Comparison of ENCODE assay signal across 8 cellular contexts in genomic region chrX:107654778-107655761, GRCh38. TPM values are rescaled to one million over a fixed set of nuclear protein-coding genes. Genes with fewer than 3 reads are reported as not detected.
DNase-seq lines count a peak whose midpoint lies in the region; ATAC-seq and TF ChIP-seq lines count a peak whose summit lies in the region.

No MANE protein-coding gene starts in this region.

- no peak overlapping the region for H3K4me3 Mint-ChIP-seq in neural crest cell

- peak overlapping the region in 1 of 4 donors; percentile 16 for H3K4me3 ChIP-seq in esophagus muscularis mucosa

- intact Hi-C loops in esophagus muscularis mucosa (cut with DNase I) = loop anchor here (5.0 kb wide), 1 partner anchor 237 kb away; no protein-coding TSS in a partner anchor

- TF ChIP-seq CTCF in GM12874 (IDR thresholded peaks at IDR 0.05; ENCODE audit: insufficient read depth, low read depth, low read length) (peak; percentile 85), esophagus muscularis mucosa (IDR thresholded peaks at IDR 0.05) (peak; percentile 54 to 73 (median 64)), neural crest cell (conservative IDR thresholded peaks at IDR 0.05) (peak; percentile 75)

- H3K27me3 ChIP-seq in esophagus muscularis mucosa = no peaks in the 10 kb centered on the region

- no peak for TF ChIP-seq POLR2A in esophagus muscularis mucosa (IDR thresholded peaks at IDR 0.05; ENCODE audit: low read depth)

- H3K27me3 Mint-ChIP-seq in neural crest cell (ENCODE audit: low read depth) = no peaks in the 10 kb centered on the region

- ATAC-seq in HG02678 (IDR thresholded peaks at IDR 0.05; ENCODE audit: unreplicated experiment) (peak; percentile 88), GM19467 (IDR thresholded peaks at IDR 0.05; ENCODE audit: unreplicated experiment) (no peak)

- H3K36me3 Mint-ChIP-seq in neural crest cell (ENCODE audit: low read depth) = peaks cover 2% of the 10 kb centered on the region

- no peaks in the 10 kb centered on the region for H3K9me3 ChIP-seq in esophagus muscularis mucosa

- H3K27ac Mint-ChIP-seq in neural crest cell (ENCODE audit: unreplicated experiment) = no peak overlapping the region

- TF ChIP-seq EP300 in esophagus muscularis mucosa (IDR thresholded peaks at IDR 0.05) = no peak

- no peaks in the 10 kb centered on the region for H3K4me1 Mint-ChIP-seq in neural crest cell

- DNase-seq in NCI-H748 treated with DMSO at 0.1 percent for 48 hours (lab: John Stamatoyannopoulos, UW) = peak; percentile 3
- DNase-seq in activated T-cell treated with anti-CD3 and anti-CD28 coated beads for 48 hours (ENCODE audit: low read depth) = peak; percentile 39
- peak; percentile 92 for DNase-seq in esophagus muscularis mucosa (ENCODE audit: extremely low spot score)
- DNase-seq in neural crest cell (ENCODE audit: low read depth, low spot score) = peak; percentile 57
- DNase-seq in ureter (ENCODE audit: low spot score) = peak; percentile 59

- 34% methylated on average over 24 of the region's 24 CpGs for WGBS in esophagus muscularis mucosa

- peaks cover 0 to 2% (median under 1%) of the 10 kb centered on the region in 4 donors for H3K36me3 ChIP-seq in esophagus muscularis mucosa

- no peaks in the 10 kb centered on the region for H3K9me3 Mint-ChIP-seq in neural crest cell

- peaks cover 0 to 23% (median 15%) of the 10 kb centered on the region in 4 donors for H3K4me1 ChIP-seq in esophagus muscularis mucosa

- peak overlapping the region in 3 of 4 donors; percentile 10 to 52 (median 28) for H3K27ac ChIP-seq in esophagus muscularis mucosa (replicated peaks in 1 of 4)

RNA-seq across cellular contexts. Expression of gene PRPS1, which starts 26.8 kb away (rescaled TPM):
- 10 to 100 TPM; 17.0 to 36.0 (median 23.4) TPM for total RNA-seq in esophagus muscularis mucosa
- 68.6 and 71.2 TPM in 2 replicates for total RNA-seq in neural crest cell
- 40.8 TPM for total RNA-seq in ureter

Comparison
In these comparisons a context has a peak if more than half of its experiments do, and no peak if none do; other contexts are left out.
1. DNase-seq: peak in every context shown above with its lines; median percentile 92 in esophagus muscularis mucosa; 59 in ureter; 57 in neural crest cell; 39 in activated T-cell treated with anti-CD3 and anti-CD28 coated beads for 48 hours; 3 in NCI-H748 treated with DMSO at 0.1 percent for 48 hours.